Comparison of ENCODE assay signal across 24 cellular contexts in genomic region chr11:62048101-62048500, GRCh38.
DNase-seq lines count a peak whose midpoint lies in the region; TF ChIP-seq lines count a peak whose summit lies in the region.
"Had no signal": no experiment of that assay in that cellular context is flagged by ENCODE, and none has a peak within 500 bp of the region (broad histone marks: within the 10 kb centered on the region; RNA-seq: fewer than 3 reads in every experiment).

No MANE protein-coding gene starts in this region.

- H3K4me3 Mint-ChIP-seq in neural progenitor cell, result no peak overlapping the region
- no peak overlapping the region for H3K4me3 Mint-ChIP-seq in activated T-helper 1 cell treated with anti-CD3 and anti-CD28 coated beads, Interleukin-12 subunit alpha, Interleukin-12 subunit beta, Interleukin-2, Interleukin-4 antibody, amounts not matched to agents 30 ng/mL and 10 ng/mL and 1 ng/mL, durations not matched to agents 14 hours and 24 hours and 36 hours
- H3K4me3 Mint-ChIP-seq: activated CD4-positive, alpha-beta memory T cell treated with anti-CD3 and anti-CD28 coated beads for 36 hours; dendritic cell treated with granulocyte-macrophage colony-stimulating factor and Interleukin-4, amounts not matched to agents 40 ng/mL and 50 ng/mL, for 4 days; GM23338; stimulated activated naive CD8-positive, alpha-beta T cell treated with anti-CD3 and anti-CD28 coated beads, Interleukin-15, Interleukin-2, amounts not matched to agents 100 ng/mL and 50 ng/mL, for 24 hours had no signal

- intact Hi-C loops in transverse colon (cut with DNase I; ENCODE audit: low total_unique reads), result no loop called here
- intact Hi-C loops in activated T-helper 1 cell treated with anti-CD3 and anti-CD28 coated beads, Interleukin-12 subunit alpha, Interleukin-12 subunit beta, Interleukin-2, Interleukin-4 antibody, amounts not matched to agents 30 ng/mL and 10 ng/mL and 1 ng/mL, durations not matched to agents 14 hours and 24 hours and 36 hours (cut with micrococcal nuclease), result no loop called here

- DNase-seq in M059J (ENCODE audit: low read depth) (peak; percentile 43), cardiac fibroblast (ENCODE audit: low read depth in 2 of 2) (peak; percentile 48 to 52), iris pigment epithelial cell (ENCODE audit: low read depth) (peak; percentile 5), transverse colon (no peak), AG08396 (ENCODE audit: low spot score) (no peak), neural progenitor cell (ENCODE audit: low spot score) (no peak)
- no peak for DNase-seq in activated T-helper 1 cell treated with anti-CD3 and anti-CD28 coated beads, Interleukin-12 subunit alpha, Interleukin-12 subunit beta, Interleukin-2, Interleukin-4 antibody, amounts not matched to agents 30 ng/mL and 10 ng/mL and 1 ng/mL, durations not matched to agents 14 hours and 24 hours and 36 hours (ENCODE audit: low spot score)
- DNase-seq: activated CD4-positive, alpha-beta memory T cell treated with anti-CD3 and anti-CD28 coated beads for 36 hours; activated naive CD4-positive, alpha-beta T cell treated with anti-CD3 and anti-CD28 coated beads, Interleukin-2, amount 50 U/mL, for 16 hours; activated T-cell treated with anti-CD3 and anti-CD28 coated beads, Interleukin-2, amount 50 U/mL, for 1 hour; BE2C; Caco-2; GDM1; glutamatergic neuron; NCI-H1092 treated with DMSO at 0.1 percent for 48 hours; NCI-H2029 treated with DMSO at 0.1 percent for 48 hours; NCI-H524 treated with DMSO at 0.1 percent for 48 hours; occipital lobe; right lobe of liver; SHP77; upper lobe of left lung had no signal

- no peaks in the 10 kb centered on the region for H3K4me1 Mint-ChIP-seq in neural progenitor cell
- no peaks in the 10 kb centered on the region for H3K4me1 Mint-ChIP-seq in activated T-helper 1 cell treated with anti-CD3 and anti-CD28 coated beads, Interleukin-12 subunit alpha, Interleukin-12 subunit beta, Interleukin-2, Interleukin-4 antibody, amounts not matched to agents 30 ng/mL and 10 ng/mL and 1 ng/mL, durations not matched to agents 14 hours and 24 hours and 36 hours (ENCODE audit: low read depth)
- H3K4me1 Mint-ChIP-seq: GM23338 had no signal

- H3K4me2 ChIP-seq in neural progenitor cell, result no peak overlapping the region
- H3K4me2 ChIP-seq: GM23338 had no signal

- no peaks in the 10 kb centered on the region for H3K27me3 Mint-ChIP-seq in neural progenitor cell (ENCODE audit: insufficient read depth, low read depth)
- H3K27me3 Mint-ChIP-seq in activated T-helper 1 cell treated with anti-CD3 and anti-CD28 coated beads, Interleukin-12 subunit alpha, Interleukin-12 subunit beta, Interleukin-2, Interleukin-4 antibody, amounts not matched to agents 30 ng/mL and 10 ng/mL and 1 ng/mL, durations not matched to agents 14 hours and 24 hours and 36 hours (ENCODE audit: insufficient read depth), result peaks cover 24% of the 10 kb centered on the region

- H3K9me3 ChIP-seq in transverse colon, result no peaks in the 10 kb centered on the region
- no peaks in the 10 kb centered on the region for H3K9me3 ChIP-seq in neural progenitor cell (ENCODE audit: low read depth)
- H3K9me3 ChIP-seq: BE2C, Caco-2, right lobe of liver, upper lobe of left lung had no signal

- no peak overlapping the region for H3K4me3 ChIP-seq in cardiac fibroblast (replicated peaks in 1 of 2; ENCODE audit: low read depth in 2 of 2, low read length in 2 of 2)
- no peak overlapping the region for H3K4me3 ChIP-seq in transverse colon
- no peak overlapping the region for H3K4me3 ChIP-seq in neural progenitor cell
- H3K4me3 ChIP-seq: GM23338, right lobe of liver, upper lobe of left lung had no signal

- H3K9ac ChIP-seq in neural progenitor cell, result no peak overlapping the region

- no peak overlapping the region for H3K27ac Mint-ChIP-seq in neural progenitor cell
- H3K27ac Mint-ChIP-seq in activated T-helper 1 cell treated with anti-CD3 and anti-CD28 coated beads, Interleukin-12 subunit alpha, Interleukin-12 subunit beta, Interleukin-2, Interleukin-4 antibody, amounts not matched to agents 30 ng/mL and 10 ng/mL and 1 ng/mL, durations not matched to agents 14 hours and 24 hours and 36 hours, result no peak overlapping the region
- H3K27ac Mint-ChIP-seq: activated CD4-positive, alpha-beta memory T cell treated with anti-CD3 and anti-CD28 coated beads for 36 hours; dendritic cell treated with granulocyte-macrophage colony-stimulating factor and Interleukin-4, amounts not matched to agents 40 ng/mL and 50 ng/mL, for 4 days; GM23338; stimulated activated naive CD8-positive, alpha-beta T cell treated with anti-CD3 and anti-CD28 coated beads, Interleukin-15, Interleukin-2, amounts not matched to agents 100 ng/mL and 50 ng/mL, for 24 hours had no signal

- H3K27me3 ChIP-seq in transverse colon (no peaks in the 10 kb centered on the region), neural progenitor cell (no peaks in the 10 kb centered on the region)
- H3K27me3 ChIP-seq: BE2C, right lobe of liver, upper lobe of left lung had no signal

- H3K4me1 ChIP-seq in transverse colon (peaks cover 13 to 60% (median 35%) of the 10 kb centered on the region in 4 donors), neural progenitor cell (peaks cover 4% of the 10 kb centered on the region)
- H3K4me1 ChIP-seq: BE2C, right lobe of liver, upper lobe of left lung had no signal

- H3K36me3 ChIP-seq in transverse colon (no peaks in the 10 kb centered on the region), neural progenitor cell (no peaks in the 10 kb centered on the region)
- H3K36me3 ChIP-seq: BE2C, right lobe of liver, upper lobe of left lung had no signal

- H3K79me2 ChIP-seq in neural progenitor cell (ENCODE audit: low read depth), result no peaks in the 10 kb centered on the region

- no peak for TF ChIP-seq POLR2A in transverse colon (IDR thresholded peaks at IDR 0.05)

- TF ChIP-seq CTCF in cardiac fibroblast (IDR thresholded peaks at IDR 0.05; ENCODE audit: low read depth, low read length) (no peak), transverse colon (IDR thresholded peaks at IDR 0.05) (no peak), neural progenitor cell (IDR thresholded peaks at IDR 0.05) (no peak)

- H2AFZ ChIP-seq in neural progenitor cell (replicated peaks), result no peak overlapping the region
- H2AFZ ChIP-seq: GM23338 had no signal

- no peaks in the 10 kb centered on the region for H3F3A ChIP-seq in neural progenitor cell (ENCODE audit: low read depth)

- TF ChIP-seq EP300 in transverse colon (IDR thresholded peaks at IDR 0.05; ENCODE audit: low read depth), result no peak

- no peaks in the 10 kb centered on the region for H4K20me1 ChIP-seq in neural progenitor cell (ENCODE audit: low read depth)

- 56 to 80% methylated on average over 1 of the region's 1 CpG for WGBS in transverse colon (ENCODE audit: low coverage in 1 of 2), 2 donors

- H3K9me3 Mint-ChIP-seq in neural progenitor cell, result no peaks in the 10 kb centered on the region
- no peaks in the 10 kb centered on the region for H3K9me3 Mint-ChIP-seq in activated T-helper 1 cell treated with anti-CD3 and anti-CD28 coated beads, Interleukin-12 subunit alpha, Interleukin-12 subunit beta, Interleukin-2, Interleukin-4 antibody, amounts not matched to agents 30 ng/mL and 10 ng/mL and 1 ng/mL, durations not matched to agents 14 hours and 24 hours and 36 hours
- H3K9me3 Mint-ChIP-seq: activated CD4-positive, alpha-beta memory T cell treated with anti-CD3 and anti-CD28 coated beads for 36 hours; dendritic cell treated with granulocyte-macrophage colony-stimulating factor and Interleukin-4, amounts not matched to agents 40 ng/mL and 50 ng/mL, for 4 days; GM23338; stimulated activated naive CD8-positive, alpha-beta T cell treated with anti-CD3 and anti-CD28 coated beads, Interleukin-15, Interleukin-2, amounts not matched to agents 100 ng/mL and 50 ng/mL, for 24 hours had no signal

- in situ Hi-C loops in transverse colon (cut with MboI; ENCODE audit: low pct_ligation_motif_present in 1 of 4, low pct_unique_long_range_greater_than_20kb in 1 of 4, low sequenced_read_pairs in 3 of 4), result no loop called here

- H3K36me3 Mint-ChIP-seq in neural progenitor cell, result no peaks in the 10 kb centered on the region
- H3K36me3 Mint-ChIP-seq in activated T-helper 1 cell treated with anti-CD3 and anti-CD28 coated beads, Interleukin-12 subunit alpha, Interleukin-12 subunit beta, Interleukin-2, Interleukin-4 antibody, amounts not matched to agents 30 ng/mL and 10 ng/mL and 1 ng/mL, durations not matched to agents 14 hours and 24 hours and 36 hours (ENCODE audit: low read depth), result no peaks in the 10 kb centered on the region
- H3K36me3 Mint-ChIP-seq: activated CD4-positive, alpha-beta memory T cell treated with anti-CD3 and anti-CD28 coated beads for 36 hours had no signal

- H3K27ac ChIP-seq in transverse colon (peak overlapping the region; percentile 77 to 87 (median 86)), neural progenitor cell (no peak overlapping the region)
- H3K27ac ChIP-seq: right lobe of liver, upper lobe of left lung had no signal

Comparison
In these comparisons a context has a peak if more than half of its experiments do, and no peak if none do; other contexts are left out.
1. DNase-seq: peak in M059J (single experiment), cardiac fibroblast (2 of 2) and iris pigment epithelial cell (single experiment); none in transverse colon (single experiment), AG08396 (single experiment), neural progenitor cell (single experiment) and activated T-helper 1 cell treated with anti-CD3 and anti-CD28 coated beads, Interleukin-12 subunit alpha, Interleukin-12 subunit beta, Interleukin-2, Interleukin-4 antibody, amounts not matched to agents 30 ng/mL and 10 ng/mL and 1 ng/mL, durations not matched to agents 14 hours and 24 hours and 36 hours (single experiment).